Comparison of ENCODE assay signal across 12 cellular contexts in genomic region chr3:125587039-125587664, GRCh38. TPM values are rescaled to one million over a fixed set of nuclear protein-coding genes. Genes with fewer than 3 reads are reported as not detected.
DNase-seq lines count a peak whose midpoint lies in the region; ATAC-seq and TF ChIP-seq lines count a peak whose summit lies in the region.
"Had no signal": no experiment of that assay in that cellular context is flagged by ENCODE, and none has a peak within 500 bp of the region (broad histone marks: within the 10 kb centered on the region; RNA-seq: fewer than 3 reads in every experiment).

No MANE protein-coding gene starts in this region.

- H3K4me3 ChIP-seq in SK-N-SH (ENCODE audit: low read depth in 2 of 2, low read length in 1 of 2), result no peak overlapping the region
- no peak overlapping the region for H3K4me3 ChIP-seq in Loucy (ENCODE audit: low read length, poor library complexity, severe bottlenecking)
- no peak overlapping the region for H3K4me3 ChIP-seq in epithelial cell of esophagus (ENCODE audit: low read length)
- H3K4me3 ChIP-seq in gastrocnemius medialis, result no peak overlapping the region
- H3K4me3 ChIP-seq: prostate gland had no signal

- 74% methylated on average over 2 of the region's 2 CpGs for WGBS in SK-N-SH (ENCODE audit: low lambda C conversion rate)

- H3K9me2 ChIP-seq in SK-N-SH (no peaks in the 10 kb centered on the region), Loucy (replicated peaks; ENCODE audit: low read depth, low read length) (no peaks in the 10 kb centered on the region)

- CTCF ChIA-PET in SK-N-SH (lab: Yijun Ruan, JAX), result interaction anchor here (1.0 to 8.5 kb wide), 11 partner anchors 8 to 826 kb away, joined by 3 to 134 read pairs (median 5); partner anchors contain the start of gene OSBPL11

- TF ChIP-seq EP300 in SK-N-SH (IDR thresholded peaks at IDR 0.05; ENCODE audit: borderline replicate concordance in 1 of 2, low read depth in 1 of 2, low read length in 1 of 2), result no peak

- ATAC-seq in SK-N-SH treated with all-trans-retinoic acid at 6 μM for 48 hours (no peak), gastrocnemius medialis (no peak), HG03460 (IDR thresholded peaks at IDR 0.05; ENCODE audit: unreplicated experiment) (no peak), GM18861 (IDR thresholded peaks at IDR 0.05; ENCODE audit: unreplicated experiment) (no peak)
- ATAC-seq: CD8-positive, alpha-beta T cell had no signal

- H3K27ac ChIP-seq in SK-N-SH (ENCODE audit: low read depth in 2 of 2, low read length in 1 of 2), result no peak overlapping the region
- peak overlapping the region; percentile 41 to 95 (median 92) for H3K27ac ChIP-seq in gastrocnemius medialis
- H3K27ac ChIP-seq: prostate gland had no signal

- peaks cover 6 to 10% of the 10 kb centered on the region in 2 experiments; a peak in 3 of 4 replicates for H3K4me1 ChIP-seq in SK-N-SH (ENCODE audit: control insufficient read depth in 1 of 2, insufficient read depth in 2 of 2, low read depth in 1 of 2, low read length in 1 of 2)
- H3K4me1 ChIP-seq in Loucy (ENCODE audit: insufficient read depth, low read length, poor library complexity, severe bottlenecking), result peaks cover 36% of the 10 kb centered on the region
- peaks cover 67 to 70% of the 10 kb centered on the region in 2 donors for H3K4me1 ChIP-seq in gastrocnemius medialis
- H3K4me1 ChIP-seq: prostate gland had no signal

- TF ChIP-seq POLR2A in gastrocnemius medialis (IDR thresholded peaks at IDR 0.05), result no peak

- DNase-seq in SK-N-SH, result no peak
- DNase-seq in epithelial cell of esophagus (ENCODE audit: low read depth), result peak; percentile 32
- DNase-seq in gastrocnemius medialis, result no peak
- no peak for DNase-seq in iPS-NIHi7 (ENCODE audit: extremely low spot score)
- DNase-seq: activated naive CD4-positive, alpha-beta T cell treated with anti-CD3 and anti-CD28 coated beads, Interleukin-2, amount 50 U/mL, for 16 hours; CD8-positive, alpha-beta T cell; MV-4-11 had no signal

- H3K9ac ChIP-seq in SK-N-SH (no peak overlapping the region), Loucy (ENCODE audit: low read depth, low read length, poor library complexity, severe bottlenecking) (no peak overlapping the region)

- POLR2A ChIA-PET in SK-N-SH (lab: Yijun Ruan, JAX), result no interaction called here

- H3K36me3 ChIP-seq in SK-N-SH (replicated peaks in 1 of 2; ENCODE audit: control insufficient read depth in 1 of 2, insufficient read depth in 2 of 2, low read length in 1 of 2) (no peaks in the 10 kb centered on the region), Loucy (ENCODE audit: insufficient read depth, low read length) (peaks cover 8% of the 10 kb centered on the region; the same call in 1 of the 2 replicates), gastrocnemius medialis (peaks cover 0 to 6% of the 10 kb centered on the region in 2 donors)
- H3K36me3 ChIP-seq: prostate gland had no signal

- intact Hi-C loops in gastrocnemius medialis (cut with DNase I; ENCODE audit: low total_unique reads), result loop anchor here (5.0 kb wide), 3 partner anchors 65 to 585 kb away; partner anchors contain the start of gene SNX4

- H3K9me3 ChIP-seq in SK-N-SH (no peaks in the 10 kb centered on the region), Loucy (ENCODE audit: insufficient read depth, low read depth, low read length) (no peaks in the 10 kb centered on the region), gastrocnemius medialis (no peaks in the 10 kb centered on the region)
- H3K9me3 ChIP-seq: prostate gland had no signal

- no peak for TF ChIP-seq RAD21 in SK-N-SH (IDR thresholded peaks at IDR 0.05; ENCODE audit: low read length)

- H4K20me1 ChIP-seq in SK-N-SH (ENCODE audit: insufficient read depth), result no peaks in the 10 kb centered on the region
- H4K20me1 ChIP-seq in Loucy (ENCODE audit: insufficient read depth, low read length, poor library complexity, severe bottlenecking), result peaks cover 50% of the 10 kb centered on the region

- no peaks in the 10 kb centered on the region for H3F3A ChIP-seq in SK-N-SH (replicated peaks; ENCODE audit: insufficient read depth)
- no peaks in the 10 kb centered on the region for H3F3A ChIP-seq in Loucy (ENCODE audit: low read depth)

- TF ChIP-seq CTCF in SK-N-SH (IDR thresholded peaks at IDR 0.05), result no peak
- no peak for TF ChIP-seq CTCF in Loucy (conservative IDR thresholded peaks at IDR 0.05; ENCODE audit: low read length)
- TF ChIP-seq CTCF in epithelial cell of esophagus (IDR thresholded peaks at IDR 0.05; ENCODE audit: insufficient read depth, low read depth, low read length, missing control alignments), result no peak
- TF ChIP-seq CTCF in gastrocnemius medialis (IDR thresholded peaks at IDR 0.05 in 4 of 5, conservative IDR thresholded peaks at IDR 0.05 in 1 of 5), result no peak

- H3K4me2 ChIP-seq in SK-N-SH, result no peak overlapping the region
- peak overlapping the region; percentile 33 for H3K4me2 ChIP-seq in Loucy (ENCODE audit: low read depth, low read length, poor library complexity, severe bottlenecking)

- H2AFZ ChIP-seq in SK-N-SH (ENCODE audit: low read depth), result no peak overlapping the region
- H2AFZ ChIP-seq in Loucy (ENCODE audit: low read length), result no peak overlapping the region

- H3K79me2 ChIP-seq in SK-N-SH (ENCODE audit: insufficient read depth) (peaks cover 77% of the 10 kb centered on the region), Loucy (ENCODE audit: insufficient read depth, low read length) (peaks cover 59% of the 10 kb centered on the region)

- in situ Hi-C loops in gastrocnemius medialis (cut with MboI; ENCODE audit: low sequenced_read_pairs in 4 of 4), result no loop called here

- H3K27me3 ChIP-seq in SK-N-SH (ENCODE audit: insufficient read depth) (no peaks in the 10 kb centered on the region), Loucy (ENCODE audit: insufficient read depth, low read length, poor library complexity, severe bottlenecking) (no peaks in the 10 kb centered on the region), gastrocnemius medialis (no peaks in the 10 kb centered on the region)

TF ChIP-seq in SK-N-SH, 30 proteins besides CTCF, POLR2A, EP300 and RAD21:
- TF ChIP-seq GATA2 (CRISPR knock-in tag; IDR thresholded peaks at IDR 0.05) (peak; percentile 24; the same call in 1 of the 2 replicates), USF1 (IDR thresholded peaks at IDR 0.05; ENCODE audit: borderline replicate concordance, low read depth) (no peak)

TF ChIP-seq in SK-N-SH treated with all-trans-retinoic acid at 6 μM for 48 hours, 23 proteins besides CTCF, POLR2A, EP300 and RAD21:
- TF ChIP-seq BACH2 (CRISPR knock-in tag; IDR thresholded peaks at IDR 0.05; ENCODE audit: borderline replicate concordance) (no peak), TSHZ2 (CRISPR knock-in tag; IDR thresholded peaks at IDR 0.05) (no peak)

RNA-seq across cellular contexts. Expression of gene OSBPL11, which starts 8.1 kb away (rescaled TPM):
- polyA plus RNA-seq in SK-N-SH (2012; rRNA removed), result 2.5 and 3.6 TPM in 2 replicates
- polyA plus RNA-seq in SK-N-SH (2012; cell fraction: cytosol; rRNA removed), result 4.7 and 5.1 TPM in 2 replicates
- 1.1 and 3.0 TPM in 2 replicates for polyA plus RNA-seq in SK-N-SH (2012; cell fraction: nucleus; rRNA removed)
- total RNA-seq in gastrocnemius medialis, result 100 to 1,000 TPM in 1 of 4 donors, 10 to 100 TPM in 3; 43.3 to 115 (median 78.9) TPM

Comparison
In these comparisons a context has a peak if more than half of its experiments do, and no peak if none do; other contexts are left out.
1. H3K27ac ChIP-seq: peak in gastrocnemius medialis (4 of 4); none in SK-N-SH (0 of 2).